ENCODE assay signal across 9 cellular contexts in the genomic region with DNA sequence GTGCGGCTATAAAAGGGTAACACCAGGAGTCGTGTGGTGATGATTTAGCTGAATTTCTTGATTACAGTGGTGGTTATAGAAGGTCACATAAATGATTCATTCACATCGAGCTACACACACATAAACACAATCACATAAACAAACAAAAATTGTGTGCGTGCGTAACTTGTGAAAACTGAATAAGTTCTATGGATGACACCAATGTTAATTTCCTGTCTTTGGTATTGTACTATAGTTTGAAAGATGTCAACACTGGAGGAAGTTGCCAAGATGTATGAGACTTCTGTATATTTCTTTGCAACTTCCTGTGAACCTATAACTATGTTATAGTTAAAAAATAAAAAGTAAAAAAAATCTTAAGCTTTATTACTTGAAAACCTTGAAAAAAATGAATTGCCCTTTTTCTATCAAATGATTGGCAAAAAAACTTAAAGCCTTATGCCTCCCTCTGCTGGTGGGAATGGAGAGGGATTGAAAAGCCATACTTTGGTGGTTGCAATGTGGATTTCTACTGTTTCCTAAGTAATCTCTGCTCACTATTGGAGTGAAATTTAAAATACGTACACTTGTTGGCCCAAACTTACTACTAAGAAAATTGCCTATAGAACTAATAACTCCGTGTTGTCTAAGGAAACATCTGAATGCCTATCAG.
A peak's percentile ranks its signal among the peaks of the same experiment; 100 is the strongest.
DNase-seq lines count a peak whose midpoint lies in the region; ATAC-seq, FAIRE-seq and TF ChIP-seq lines count a peak whose summit lies in the region.
"Had no signal": no experiment of that assay in that cellular context is flagged by ENCODE, and none has a peak within 500 bp of the region (broad histone marks: within the 10 kb centered on the region; RNA-seq: fewer than 3 reads in every experiment).

No MANE protein-coding gene starts in this region.

- no peak overlapping the region for H3K27ac Mint-ChIP-seq in astrocyte (ENCODE audit: unreplicated experiment)

- peak in 3 of 4 donors; percentile 49 to 56 (median 54) for ATAC-seq in right lobe of liver
- no peak for ATAC-seq in GM18520 (IDR thresholded peaks at IDR 0.05; ENCODE audit: unreplicated experiment)
- no peak for ATAC-seq in GM21723 (IDR thresholded peaks at IDR 0.05; ENCODE audit: unreplicated experiment)

- no peaks in the 10 kb centered on the region for H3K36me3 Mint-ChIP-seq in astrocyte (ENCODE audit: low read depth, unreplicated experiment)

- intact Hi-C loops in right lobe of liver (cut with DNase I): no loop called here

- H3K4me1 ChIP-seq in astrocyte (ENCODE audit: insufficient read depth, low read length) (no peaks in the 10 kb centered on the region), right lobe of liver (no peaks in the 10 kb centered on the region)
- H3K4me1 ChIP-seq: SJCRH30 had no signal

- no peak for TF ChIP-seq POLR2A in right lobe of liver (IDR thresholded peaks at IDR 0.05)

- H3K27me3 ChIP-seq in astrocyte (ENCODE audit: insufficient read depth, low read length): no peaks in the 10 kb centered on the region
- H3K27me3 ChIP-seq in right lobe of liver: no peaks in the 10 kb centered on the region

- no peaks in the 10 kb centered on the region for H3K9me3 Mint-ChIP-seq in astrocyte (ENCODE audit: unreplicated experiment)

- H3K9ac ChIP-seq in astrocyte (ENCODE audit: low read length): no peak overlapping the region

- no peak overlapping the region for H3K4me3 Mint-ChIP-seq in astrocyte (ENCODE audit: unreplicated experiment)

- no peak overlapping the region for H3K27ac ChIP-seq in astrocyte (ENCODE audit: low read depth, low read length)
- H3K27ac ChIP-seq in right lobe of liver: no peak overlapping the region
- H3K27ac ChIP-seq: SJCRH30 had no signal

- no peaks in the 10 kb centered on the region for H3K4me1 Mint-ChIP-seq in astrocyte (ENCODE audit: low read depth, unreplicated experiment)

- H3K79me2 ChIP-seq in astrocyte (ENCODE audit: insufficient read depth, low read length): no peaks in the 10 kb centered on the region

- H3K4me2 ChIP-seq in astrocyte (ENCODE audit: low read length): no peak overlapping the region

- H3K9me3 ChIP-seq in astrocyte (ENCODE audit: insufficient read depth, low read depth, low read length): no peaks in the 10 kb centered on the region
- H3K9me3 ChIP-seq in right lobe of liver: no peaks in the 10 kb centered on the region
- H3K9me3 ChIP-seq: SJCRH30 had no signal

- H4K20me1 ChIP-seq in astrocyte (ENCODE audit: insufficient read depth, low read length): no peaks in the 10 kb centered on the region

- TF ChIP-seq CTCF in HFF-Myc (IDR thresholded peaks at IDR 0.05; ENCODE audit: low read depth, low read length, missing control alignments) (peak; percentile 68), astrocyte (IDR thresholded peaks at IDR 0.05; ENCODE audit: insufficient read depth, low read depth, low read length) (peak; percentile 64), right lobe of liver (IDR thresholded peaks at IDR 0.05) (peak; percentile 34 to 75 (median 64))

- H3K4me3 ChIP-seq in HFF-Myc (replicated peaks; ENCODE audit: low read depth, low read length): no peak overlapping the region
- H3K4me3 ChIP-seq in astrocyte (ENCODE audit: insufficient read depth, low read depth, low read length): no peak overlapping the region
- H3K4me3 ChIP-seq in right lobe of liver: no peak overlapping the region
- H3K4me3 ChIP-seq: SJCRH30 had no signal

- H3K36me3 ChIP-seq in astrocyte (ENCODE audit: insufficient read depth, low read length): no peaks in the 10 kb centered on the region
- H3K36me3 ChIP-seq in right lobe of liver: no peaks in the 10 kb centered on the region
- H3K36me3 ChIP-seq: SJCRH30 had no signal

- no peak overlapping the region for H2AFZ ChIP-seq in astrocyte (ENCODE audit: low read depth, low read length)

- no peak for FAIRE-seq in astrocyte (lab: Jason Lieb, UNC)

- H3K27me3 Mint-ChIP-seq in astrocyte (ENCODE audit: low read depth, unreplicated experiment): peaks cover 2% of the 10 kb centered on the region

- WGBS in right lobe of liver (ENCODE audit: insufficient coverage, low coverage, low lambda C conversion rate, missing lambda C conversion rate): 40% methylated on average over 7 of the region's 7 CpGs

- DNase-seq in CD1c-positive myeloid dendritic cell (ENCODE audit: extremely low spot score) (peak; percentile 31), HFF-Myc (ENCODE audit: extremely low read depth, low read depth) (no peak), astrocyte (ENCODE audit: low read depth) (no peak), right lobe of liver (no peak), cerebellum (ENCODE audit: low spot score) (no peak), NCI-H1105 (lab: John Stamatoyannopoulos, UW) (no peak)

Comparison
In these comparisons a context has a peak if more than half of its experiments do, and no peak if none do; other contexts are left out.
1. ATAC-seq: peak in right lobe of liver (3 of 4); none in GM18520 (single experiment) and GM21723 (single experiment).
2. Peak in every context shown above with its lines, with median percentiles within 50 percentile points of each other: CTCF ChIP-seq.